In genomic region chr12:105862163-105862821, GRCh38 we compare ENCODE assay signal across 16 cellular contexts.
A peak's percentile ranks its signal among the peaks of the same experiment; 100 is the strongest.
DNase-seq lines count a peak whose midpoint lies in the region; ATAC-seq and TF ChIP-seq lines count a peak whose summit lies in the region.
"Had no signal": no experiment of that assay in that cellular context is flagged by ENCODE, and none has a peak within 500 bp of the region (broad histone marks: within the 10 kb centered on the region; RNA-seq: fewer than 3 reads in every experiment).

No MANE protein-coding gene starts in this region.

- peak; percentile 7 for DNase-seq in HT1080 (ENCODE audit: low read depth)
- DNase-seq in amniotic epithelial cell (ENCODE audit: low read depth): peak; percentile 28
- DNase-seq in dorsolateral prefrontal cortex: peak in 9 of 10 donors; percentile 20 to 80 (median 71)
- DNase-seq in posterior vena cava (ENCODE audit: low spot score): peak; percentile 65
- no peak for DNase-seq in NCI-H2227 treated with DMSO at 0.1 percent for 48 hours (lab: John Stamatoyannopoulos, UW)
- DNase-seq in activated T-cell treated with anti-CD3 and anti-CD28 coated beads, Interleukin-2, amount 50 U/mL, for 72 hours: no peak
- DNase-seq in GM03348 (ENCODE audit: low spot score): no peak
- DNase-seq in NCI-H774 (lab: John Stamatoyannopoulos, UW): no peak
- DNase-seq: DMS53, MV-4-11, NCI-H1436, NCI-H2029, NCI-H524, Peyer's patch, Right ventricle myocardium superior had no signal

- H3K4me3 Mint-ChIP-seq in activated T-cell treated with anti-CD3 and anti-CD28 coated beads, Interleukin-2, amount 50 U/mL, for 72 hours: no peak overlapping the region

- TF ChIP-seq CTCF in dorsolateral prefrontal cortex (IDR thresholded peaks at IDR 0.05 in 54 of 56, conservative IDR thresholded peaks at IDR 0.05 in 2 of 56; ENCODE audit: low read depth in 1 of 56, partially characterized antibody in 56 of 56): no peak

- H3K36me3 Mint-ChIP-seq in activated T-cell treated with anti-CD3 and anti-CD28 coated beads, Interleukin-2, amount 50 U/mL, for 72 hours (ENCODE audit: insufficient read depth in 2 of 2): no peaks in the 10 kb centered on the region

- H3K4me1 Mint-ChIP-seq in activated T-cell treated with anti-CD3 and anti-CD28 coated beads, Interleukin-2, amount 50 U/mL, for 72 hours (ENCODE audit: low read depth): no peaks in the 10 kb centered on the region

- no peak for ATAC-seq in activated T-cell treated with anti-CD3 and anti-CD28 coated beads, Interleukin-2, amount 50 U/mL, for 72 hours (replicated peaks in 1 of 2)

- peak overlapping the region in 31 of 59 donors; percentile 6 to 75 (median 40) for H3K27ac ChIP-seq in dorsolateral prefrontal cortex
- H3K27ac ChIP-seq: Peyer's patch, SK-N-MC had no signal

- intact Hi-C loops in dorsolateral prefrontal cortex (cut with DNase I) (no loop called here), posterior vena cava (cut with DNase I) (loop anchor here in 1 of 2 donors (1.0 kb wide), 1 partner anchor 17 kb away; no protein-coding TSS in a partner anchor)

- no peaks in the 10 kb centered on the region for H3K27me3 ChIP-seq in dorsolateral prefrontal cortex
- H3K27me3 ChIP-seq: Peyer's patch had no signal

- H3K27me3 Mint-ChIP-seq in activated T-cell treated with anti-CD3 and anti-CD28 coated beads, Interleukin-2, amount 50 U/mL, for 72 hours (ENCODE audit: low read depth): no peaks in the 10 kb centered on the region

- H3K27ac Mint-ChIP-seq in activated T-cell treated with anti-CD3 and anti-CD28 coated beads, Interleukin-2, amount 50 U/mL, for 72 hours: no peak overlapping the region

- no peaks in the 10 kb centered on the region for H3K9me3 Mint-ChIP-seq in activated T-cell treated with anti-CD3 and anti-CD28 coated beads, Interleukin-2, amount 50 U/mL, for 72 hours

- H3K4me3 ChIP-seq in dorsolateral prefrontal cortex: no peak overlapping the region
- H3K4me3 ChIP-seq: Peyer's patch, SK-N-MC had no signal

Comparison
In these comparisons a context has a peak if more than half of its experiments do, and no peak if none do; other contexts are left out.
1. DNase-seq: peak in HT1080 (single experiment), amniotic epithelial cell (single experiment), dorsolateral prefrontal cortex (9 of 10) and posterior vena cava (single experiment); none in NCI-H2227 treated with DMSO at 0.1 percent for 48 hours (single experiment), activated T-cell treated with anti-CD3 and anti-CD28 coated beads, Interleukin-2, amount 50 U/mL, for 72 hours (0 of 2), GM03348 (single experiment) and NCI-H774 (single experiment).